Comparison of ENCODE assay signal across 1 cellular context in genomic region chr1:27668808-27669723, GRCh38.
TF ChIP-seq lines count a peak whose summit lies in the region.

No MANE protein-coding gene starts in this region.

TF ChIP-seq in K562, 482 proteins besides CTCF, POLR2A, EP300 and RAD21 (continued from another document and continues in another):
- TF ChIP-seq CTCFL (IDR thresholded peaks at IDR 0.05; ENCODE audit: borderline replicate concordance, insufficient read depth, low read depth, low read length, poor library complexity, severe bottlenecking) (peak; percentile 68), CREB1 (IDR thresholded peaks at IDR 0.05) (peak; percentile 52; the same call in 1 of the 2 replicates), CREB1 (CRISPR knock-in tag; IDR thresholded peaks at IDR 0.05) (peak; percentile 85), ZBTB49 (CRISPR knock-in tag; IDR thresholded peaks at IDR 0.05; ENCODE audit: borderline replicate concordance) (peak; percentile 79; the same call in 1 of the 2 replicates), NFE2L1 (tag; IDR thresholded peaks at IDR 0.05; ENCODE audit: borderline replicate concordance, low read depth) (no peak), USF1 (CRISPR knock-in tag; IDR thresholded peaks at IDR 0.05) (peak; percentile 65), MYC (IDR thresholded peaks at IDR 0.05; ENCODE audit: low read depth, low read length) (peak; percentile 43; the same call in 1 of the 2 replicates), MYC (CRISPR knock-in tag; IDR thresholded peaks at IDR 0.05; ENCODE audit: borderline replicate concordance, low read depth) (no peak), TGIF2 (CRISPR knock-in tag; IDR thresholded peaks at IDR 0.05) (no peak), TCF7L2 (IDR thresholded peaks at IDR 0.05; ENCODE audit: low read depth, low read length) (no peak), FOS (IDR thresholded peaks at IDR 0.05; ENCODE audit: extremely low read depth, insufficient read length) (no peak), RB1 (IDR thresholded peaks at IDR 0.05; ENCODE audit: low read depth) (peak; percentile 63; the same call in 1 of the 2 replicates), ZNF592 (IDR thresholded peaks at IDR 0.05) (peak; percentile 70), NFRKB (IDR thresholded peaks at IDR 0.05; ENCODE audit: low read depth) (0 out of 2 replicates have a peak, but pooled peaks have one; percentile 32), YBX1 (IDR thresholded peaks at IDR 0.05) (no peak), RBBP5 (IDR thresholded peaks at IDR 0.05; ENCODE audit: borderline replicate concordance, insufficient read depth, low read length, poor library complexity, severe bottlenecking) (no peak), ZNF217 (CRISPR knock-in tag; IDR thresholded peaks at IDR 0.05) (no peak), NEUROD1 (IDR thresholded peaks at IDR 0.05; ENCODE audit: borderline replicate concordance, low read depth, low read length, partially characterized antibody) (no peak), PBX2 (CRISPR knock-in tag; IDR thresholded peaks at IDR 0.05; ENCODE audit: low read depth) (no peak), PBX2 (tag; conservative IDR thresholded peaks at IDR 0.05; ENCODE audit: low read depth) (no peak), ELF2 (CRISPR knock-in tag; IDR thresholded peaks at IDR 0.05) (no peak), SMARCC2 (IDR thresholded peaks at IDR 0.05; ENCODE audit: low read depth) (no peak), PRPF4 (IDR thresholded peaks at IDR 0.05; ENCODE audit: insufficient read depth, low read depth, low read length, poor library complexity, severe bottlenecking) (no peak), RUNX1 (IDR thresholded peaks at IDR 0.05; ENCODE audit: low read depth) (0 out of 2 replicates have a peak, but pooled peaks have one; percentile 28), WHSC1 (IDR thresholded peaks at IDR 0.05; ENCODE audit: low read length) (no peak), ZEB2 (IDR thresholded peaks at IDR 0.05) (peak; percentile 98), RBM15 (IDR thresholded peaks at IDR 0.05; ENCODE audit: insufficient read depth, low read length) (no peak), HDAC1 (IDR thresholded peaks at IDR 0.05) (peak in 1 of 2 experiments; percentile 68; a peak in 2 of 4 replicates), ARNT (IDR thresholded peaks at IDR 0.05) (0 out of 4 replicates have a peak, but pooled peaks of 1 of the 2 experiments have one; percentile 18), ARID1B (IDR thresholded peaks at IDR 0.05) (no peak), XRCC5 (IDR thresholded peaks at IDR 0.05; ENCODE audit: low read depth, low read length) (peak; percentile 95), ASH1L (IDR thresholded peaks at IDR 0.05; ENCODE audit: borderline replicate concordance, low read depth, partially characterized antibody) (no peak), TFAP4 (CRISPR knock-in tag; IDR thresholded peaks at IDR 0.05; ENCODE audit: borderline replicate concordance) (peak; percentile 45; the same call in 1 of the 2 replicates), SIX5 (IDR thresholded peaks at IDR 0.05; ENCODE audit: borderline replicate concordance in 1 of 2, insufficient read depth in 1 of 2, low read depth in 1 of 2, low read length in 2 of 2) (no peak), ZNF277 (CRISPR knock-in tag; IDR thresholded peaks at IDR 0.05; ENCODE audit: borderline replicate concordance) (no peak), ZBTB34 (CRISPR knock-in tag; IDR thresholded peaks at IDR 0.05) (no peak), FOXP1 (CRISPR knock-in tag; IDR thresholded peaks at IDR 0.05) (no peak), SMAD2 (IDR thresholded peaks at IDR 0.05; ENCODE audit: low read depth, low read length) (no peak), RNF219 (CRISPR knock-in tag; IDR thresholded peaks at IDR 0.05) (no peak), ZNF431 (CRISPR knock-in tag; IDR thresholded peaks at IDR 0.05) (no peak), KDM5B (IDR thresholded peaks at IDR 0.05; ENCODE audit: insufficient replicate concordance, low read depth, low read length) (no peak), COPS2 (conservative IDR thresholded peaks at IDR 0.05) (no peak), MIER1 (IDR thresholded peaks at IDR 0.05; ENCODE audit: low read depth) (no peak), YY1 (IDR thresholded peaks at IDR 0.05; ENCODE audit: borderline replicate concordance in 1 of 3, control insufficient read depth in 1 of 3, extremely low read depth in 1 of 3, insufficient read depth in 3 of 3, insufficient read length in 1 of 3, insufficient replicate concordance in 2 of 3, low read depth in 1 of 3, low read length in 2 of 3) (peak in 1 of 3 experiments; percentile 47)
